1 cellular context compared by ENCODE assay signal in the genomic region with DNA sequence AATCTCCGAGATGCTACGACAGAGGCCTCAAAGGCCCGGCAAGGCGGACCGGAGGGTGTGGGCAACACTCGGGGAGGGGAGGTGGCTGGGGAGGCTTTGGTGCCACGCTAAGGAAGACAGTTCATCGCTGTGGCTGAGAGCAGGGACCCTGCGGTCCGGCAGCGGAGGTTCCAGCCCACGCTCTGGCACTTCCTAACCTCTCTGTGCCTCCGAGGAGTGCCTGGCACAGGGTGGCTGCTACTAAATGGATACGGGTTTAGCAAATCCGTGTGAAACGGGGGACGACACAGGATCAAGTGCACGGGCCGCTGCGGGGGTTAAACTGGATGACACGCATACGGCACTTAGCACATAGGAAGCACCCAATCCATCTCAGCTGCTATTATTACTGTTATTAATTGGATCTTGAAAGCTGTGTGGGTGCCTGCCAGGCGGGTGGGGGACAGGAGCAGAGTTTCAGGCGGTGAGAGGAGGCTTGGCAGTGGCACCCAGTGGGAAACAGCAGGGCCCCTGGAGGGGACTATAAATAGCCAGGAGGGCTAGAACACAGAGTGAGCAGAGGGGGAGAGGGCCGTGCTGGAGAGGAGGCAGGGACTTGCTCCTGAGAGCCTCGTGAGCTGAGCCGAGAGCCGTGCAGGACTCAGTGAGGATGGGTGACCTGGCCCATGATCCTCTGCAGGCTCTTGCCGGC.
TF ChIP-seq lines count a peak whose summit lies in the region.

No MANE protein-coding gene starts in this region.

TF ChIP-seq in GM23338, 12 proteins besides CTCF, POLR2A, EP300 and RAD21 (continued from another document):
- TF ChIP-seq, protein P1, sequence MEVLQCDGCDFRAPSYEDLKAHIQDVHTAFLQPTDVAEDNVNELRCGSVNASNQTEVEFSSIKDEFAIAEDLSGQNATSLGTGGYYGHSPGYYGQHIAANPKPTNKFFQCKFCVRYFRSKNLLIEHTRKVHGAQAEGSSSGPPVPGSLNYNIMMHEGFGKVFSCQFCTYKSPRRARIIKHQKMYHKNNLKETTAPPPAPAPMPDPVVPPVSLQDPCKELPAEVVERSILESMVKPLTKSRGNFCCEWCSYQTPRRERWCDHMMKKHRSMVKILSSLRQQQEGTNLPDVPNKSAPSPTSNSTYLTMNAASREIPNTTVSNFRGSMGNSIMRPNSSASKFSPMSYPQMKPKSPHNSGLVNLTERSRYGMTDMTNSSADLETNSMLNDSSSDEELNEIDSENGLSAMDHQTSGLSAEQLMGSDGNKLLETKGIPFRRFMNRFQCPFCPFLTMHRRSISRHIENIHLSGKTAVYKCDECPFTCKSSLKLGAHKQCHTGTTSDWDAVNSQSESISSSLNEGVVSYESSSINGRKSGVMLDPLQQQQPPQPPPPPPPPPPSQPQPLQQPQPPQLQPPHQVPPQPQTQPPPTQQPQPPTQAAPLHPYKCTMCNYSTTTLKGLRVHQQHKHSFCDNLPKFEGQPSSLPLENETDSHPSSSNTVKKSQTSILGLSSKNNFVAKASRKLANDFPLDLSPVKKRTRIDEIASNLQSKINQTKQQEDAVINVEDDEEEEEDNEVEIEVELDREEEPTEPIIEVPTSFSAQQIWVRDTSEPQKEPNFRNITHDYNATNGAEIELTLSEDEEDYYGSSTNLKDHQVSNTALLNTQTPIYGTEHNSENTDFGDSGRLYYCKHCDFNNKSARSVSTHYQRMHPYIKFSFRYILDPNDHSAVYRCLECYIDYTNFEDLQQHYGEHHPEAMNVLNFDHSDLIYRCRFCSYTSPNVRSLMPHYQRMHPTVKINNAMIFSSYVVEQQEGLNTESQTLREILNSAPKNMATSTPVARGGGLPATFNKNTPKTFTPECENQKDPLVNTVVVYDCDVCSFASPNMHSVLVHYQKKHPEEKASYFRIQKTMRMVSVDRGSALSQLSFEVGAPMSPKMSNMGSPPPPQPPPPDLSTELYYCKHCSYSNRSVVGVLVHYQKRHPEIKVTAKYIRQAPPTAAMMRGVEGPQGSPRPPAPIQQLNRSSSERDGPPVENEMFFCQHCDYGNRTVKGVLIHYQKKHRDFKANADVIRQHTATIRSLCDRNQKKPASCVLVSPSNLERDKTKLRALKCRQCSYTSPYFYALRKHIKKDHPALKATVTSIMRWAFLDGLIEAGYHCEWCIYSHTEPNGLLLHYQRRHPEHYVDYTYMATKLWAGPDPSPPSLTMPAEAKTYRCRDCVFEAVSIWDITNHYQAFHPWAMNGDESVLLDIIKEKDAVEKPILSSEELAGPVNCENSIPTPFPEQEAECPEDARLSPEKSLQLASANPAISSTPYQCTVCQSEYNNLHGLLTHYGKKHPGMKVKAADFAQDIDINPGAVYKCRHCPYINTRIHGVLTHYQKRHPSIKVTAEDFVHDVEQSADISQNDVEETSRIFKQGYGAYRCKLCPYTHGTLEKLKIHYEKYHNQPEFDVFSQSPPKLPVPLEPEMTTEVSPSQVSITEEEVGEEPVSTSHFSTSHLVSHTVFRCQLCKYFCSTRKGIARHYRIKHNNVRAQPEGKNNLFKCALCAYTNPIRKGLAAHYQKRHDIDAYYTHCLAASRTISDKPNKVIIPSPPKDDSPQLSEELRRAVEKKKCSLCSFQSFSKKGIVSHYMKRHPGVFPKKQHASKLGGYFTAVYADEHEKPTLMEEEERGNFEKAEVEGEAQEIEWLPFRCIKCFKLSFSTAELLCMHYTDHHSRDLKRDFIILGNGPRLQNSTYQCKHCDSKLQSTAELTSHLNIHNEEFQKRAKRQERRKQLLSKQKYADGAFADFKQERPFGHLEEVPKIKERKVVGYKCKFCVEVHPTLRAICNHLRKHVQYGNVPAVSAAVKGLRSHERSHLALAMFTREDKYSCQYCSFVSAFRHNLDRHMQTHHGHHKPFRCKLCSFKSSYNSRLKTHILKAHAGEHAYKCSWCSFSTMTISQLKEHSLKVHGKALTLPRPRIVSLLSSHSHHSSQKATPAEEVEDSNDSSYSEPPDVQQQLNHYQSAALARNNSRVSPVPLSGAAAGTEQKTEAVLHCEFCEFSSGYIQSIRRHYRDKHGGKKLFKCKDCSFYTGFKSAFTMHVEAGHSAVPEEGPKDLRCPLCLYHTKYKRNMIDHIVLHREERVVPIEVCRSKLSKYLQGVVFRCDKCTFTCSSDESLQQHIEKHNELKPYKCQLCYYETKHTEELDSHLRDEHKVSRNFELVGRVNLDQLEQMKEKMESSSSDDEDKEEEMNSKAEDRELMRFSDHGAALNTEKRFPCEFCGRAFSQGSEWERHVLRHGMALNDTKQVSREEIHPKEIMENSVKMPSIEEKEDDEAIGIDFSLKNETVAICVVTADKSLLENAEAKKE (CRISPR knock-in tag; IDR thresholded peaks at IDR 0.05), result no peak
- TF ChIP-seq POLR2AphosphoS5 (IDR thresholded peaks at IDR 0.05; ENCODE audit: low read depth) (no peak), JUNB (IDR thresholded peaks at IDR 0.05; ENCODE audit: unreplicated experiment) (no peak), NANOG (IDR thresholded peaks at IDR 0.05; ENCODE audit: borderline replicate concordance) (no peak), ZNF331 (CRISPR knock-in tag; IDR thresholded peaks at IDR 0.05; ENCODE audit: low read depth) (no peak), EZH2 (IDR thresholded peaks at IDR 0.05; ENCODE audit: low read depth, unreplicated experiment) (no peak), STAT1 (IDR thresholded peaks at IDR 0.05; ENCODE audit: unreplicated experiment) (no peak)
TF ChIP-seq in GM23338: peak in this region for 0.
